8 cellular contexts compared by ENCODE assay signal in the genomic region with DNA sequence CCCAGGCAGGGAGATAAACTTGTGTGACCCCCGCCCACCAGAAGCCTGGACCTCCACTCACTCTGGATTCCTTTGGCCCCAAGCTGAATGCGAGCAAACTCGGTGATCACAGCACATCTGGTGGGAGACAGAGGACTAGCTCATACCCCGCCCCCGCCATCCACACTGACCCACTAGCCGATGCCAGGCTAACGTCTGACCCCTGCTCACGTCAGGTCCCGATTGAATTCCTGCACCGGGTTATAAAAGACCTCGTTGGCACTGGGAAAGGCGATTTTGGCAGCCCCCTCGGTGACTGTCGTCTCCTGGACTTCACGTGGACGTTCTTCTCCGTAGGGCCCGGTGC. TPM values are rescaled to one million over a fixed set of nuclear protein-coding genes. Genes with fewer than 3 reads are reported as not detected.
DNase-seq lines count a peak whose midpoint lies in the region; ATAC-seq, FAIRE-seq and TF ChIP-seq lines count a peak whose summit lies in the region.

No MANE protein-coding gene starts in this region.

- H3K27me3 ChIP-seq in keratinocyte (ENCODE audit: control insufficient read depth, extremely low read depth, insufficient read depth, low read length) = no peaks in the 10 kb centered on the region
- no peaks in the 10 kb centered on the region for H3K27me3 ChIP-seq in subcutaneous abdominal adipose tissue (ENCODE audit: control insufficient read depth in 5 of 5, insufficient read depth in 4 of 5, low read length in 5 of 5)

- peak overlapping the region; percentile 51 for H2AFZ ChIP-seq in keratinocyte (ENCODE audit: control insufficient read depth, low read length)

- H3K9ac ChIP-seq in keratinocyte (ENCODE audit: control insufficient read depth, extremely low read depth, insufficient read depth, low read length) (peak overlapping the region; percentile 91), subcutaneous abdominal adipose tissue (ENCODE audit: low read length in 5 of 5) (peak overlapping the region; percentile 66 to 98 (median 95))

- no peak for ATAC-seq in HG02642 (IDR thresholded peaks at IDR 0.05; ENCODE audit: poor library complexity, unreplicated experiment)

- H3K27ac ChIP-seq in keratinocyte (ENCODE audit: control insufficient read depth, insufficient read depth, low read length) (peak overlapping the region; percentile 84), subcutaneous abdominal adipose tissue (ENCODE audit: low read depth, low read length) (peak overlapping the region; percentile 79)

- H3K36me3 Mint-ChIP-seq in activated naive CD8-positive, alpha-beta T cell = peaks cover 2% of the 10 kb centered on the region

- FAIRE-seq in keratinocyte (lab: Jason Lieb, UNC) = no peak

- H3K27me3 Mint-ChIP-seq in activated naive CD8-positive, alpha-beta T cell = no peaks in the 10 kb centered on the region

- H3K9me1 ChIP-seq in keratinocyte (ENCODE audit: control insufficient read depth, extremely low read depth, insufficient read depth, low read length) = no peaks in the 10 kb centered on the region

- H4K20me1 ChIP-seq in keratinocyte (ENCODE audit: control insufficient read depth, extremely low read depth, insufficient read depth, low read length) = peaks cover 13% of the 10 kb centered on the region

- H3K9me3 Mint-ChIP-seq in activated naive CD8-positive, alpha-beta T cell (ENCODE audit: low read depth) = no peaks in the 10 kb centered on the region

- peak overlapping the region; percentile 81 to 96 (median 85) for H3K4me3 ChIP-seq in keratinocyte (ENCODE audit: control insufficient read depth in 2 of 3, extremely low read depth in 1 of 3, insufficient read depth in 2 of 3, low read depth in 1 of 3, low read length in 3 of 3)
- H3K4me3 ChIP-seq in subcutaneous abdominal adipose tissue (ENCODE audit: low read depth in 1 of 5, low read length in 5 of 5) = peak overlapping the region; percentile 69 to 99 (median 96)

- DNase-seq in NCI-H146 (lab: John Stamatoyannopoulos, UW) (peak; percentile 41), NCI-H146 treated with DMSO at 0.1 percent for 48 hours (lab: John Stamatoyannopoulos, UW; ENCODE audit: unreplicated experiment) (no peak), keratinocyte (ENCODE audit: low read depth, low spot score) (no peak), activated gamma-delta T cell (lab: John Stamatoyannopoulos, UW) (no peak)
- DNase-seq in activated effector memory CD4-positive, alpha-beta T cell treated with Interleukin-2 at 50 U/mL for 16 hours = no peak

- H3K79me2 ChIP-seq in keratinocyte (ENCODE audit: control insufficient read depth, insufficient read depth, low read length) = peaks cover 42% of the 10 kb centered on the region

- peak overlapping the region; percentile 98 for H3K27ac Mint-ChIP-seq in activated naive CD8-positive, alpha-beta T cell

- dilution Hi-C loops in keratinocyte (cut with MboI; ENCODE audit: extremely low pct_ligation_motif_present, low sequenced_read_pairs) = no loop called here

- H3K4me1 ChIP-seq in keratinocyte (ENCODE audit: control insufficient read depth, extremely low read depth, insufficient read depth, low read length) = peaks cover 32% of the 10 kb centered on the region
- H3K4me1 ChIP-seq in subcutaneous abdominal adipose tissue (ENCODE audit: control insufficient read depth in 5 of 5, insufficient read depth in 5 of 5, low read length in 5 of 5) = peaks cover 14 to 50% (median 47%) of the 10 kb centered on the region in 5 donors

- H3K4me1 Mint-ChIP-seq in activated naive CD8-positive, alpha-beta T cell (ENCODE audit: low read depth) = peaks cover 33% of the 10 kb centered on the region

- TF ChIP-seq CTCF in keratinocyte (optimal IDR thresholded peaks at IDR 0.05 in 1 of 3, IDR thresholded peaks at IDR 0.05 in 1 of 3, conservative IDR thresholded peaks at IDR 0.05 in 1 of 3; ENCODE audit: extremely low read depth in 1 of 3, insufficient read depth in 2 of 3, low read length in 3 of 3) = no peak

- H3K9me3 ChIP-seq in keratinocyte (ENCODE audit: control insufficient read depth, low read depth, low read length) (no peaks in the 10 kb centered on the region), subcutaneous abdominal adipose tissue (ENCODE audit: control insufficient read depth in 5 of 5, low read length in 5 of 5) (no peaks in the 10 kb centered on the region)

- H3K36me3 ChIP-seq in keratinocyte (ENCODE audit: control insufficient read depth in 2 of 2, extremely low read depth in 1 of 2, insufficient read depth in 2 of 2, low read length in 2 of 2) (peaks cover 10 to 20% of the 10 kb centered on the region in 2 experiments), subcutaneous abdominal adipose tissue (ENCODE audit: control insufficient read depth in 5 of 5, insufficient read depth in 5 of 5, low read length in 5 of 5) (peaks cover 0 to 20% (median 10%) of the 10 kb centered on the region in 5 donors)

- peak overlapping the region; percentile 98 for H3K4me3 Mint-ChIP-seq in activated naive CD8-positive, alpha-beta T cell

- peak overlapping the region; percentile 97 for H3K4me2 ChIP-seq in keratinocyte (ENCODE audit: control insufficient read depth, extremely low read depth, insufficient read depth, low read depth, low read length)

RNA-seq across cellular contexts. Expression of a gene that starts 0.6 kb away (rescaled TPM):
- polyA plus RNA-seq in keratinocyte = 30.9 to 44.6 TPM (median 34.5 TPM) in 3 replicates
- polyA plus RNA-seq in keratinocyte (2011; ENCODE audit: low read depth) = 64.5 TPM
- polyA plus RNA-seq in keratinocyte (2011; cell fraction: cytosol; rRNA removed) = 18.8 and 28.3 TPM in 2 replicates
- 196 and 219 TPM in 2 replicates for polyA plus RNA-seq in keratinocyte (2011; cell fraction: nucleus; rRNA removed)
- 32.8 and 38.3 TPM in 2 replicates for polyA plus RNA-seq in keratinocyte (2012; ENCODE audit: low replicate concordance)
- polyA minus RNA-seq in keratinocyte = 35.2 to 56.0 TPM (median 36.5 TPM) in 3 replicates
- polyA minus RNA-seq in keratinocyte (2011; cell fraction: cytosol; rRNA and poly(A)+ RNA removed) = 49.7 TPM
- polyA minus RNA-seq in keratinocyte (2011; cell fraction: nucleus; rRNA and poly(A)+ RNA removed) = 33.5 and 41.8 TPM in 2 replicates

RNA-seq across cellular contexts. Expression of a gene that starts 2.2 kb away (rescaled TPM):
- 32.9 to 63.2 TPM (median 56.4 TPM) in 3 replicates for polyA plus RNA-seq in keratinocyte
- 7.8 TPM for polyA plus RNA-seq in keratinocyte (2011; ENCODE audit: low read depth)
- polyA plus RNA-seq in keratinocyte (2011; cell fraction: cytosol; rRNA removed) = 65.8 and 136 TPM in 2 replicates
- 67.5 and 126 TPM in 2 replicates for polyA plus RNA-seq in keratinocyte (2011; cell fraction: nucleus; rRNA removed)
- 19.0 and 54.1 TPM in 2 replicates for polyA plus RNA-seq in keratinocyte (2012; ENCODE audit: low replicate concordance)
- polyA minus RNA-seq in keratinocyte = 57.3 to 123 TPM (median 88.9 TPM) in 3 replicates
- polyA minus RNA-seq in keratinocyte (2011; cell fraction: cytosol; rRNA and poly(A)+ RNA removed) = 190 TPM
- polyA minus RNA-seq in keratinocyte (2011; cell fraction: nucleus; rRNA and poly(A)+ RNA removed) = 58.6 and 62.1 TPM in 2 replicates

RNA-seq across cellular contexts. Expression of a gene that starts 13.3 kb away (rescaled TPM):
- polyA plus RNA-seq in keratinocyte = 0.07 to 0.26 TPM (median 0.13 TPM) in 3 replicates
- polyA plus RNA-seq in keratinocyte (2011; ENCODE audit: low read depth) = 0.35 TPM
- polyA plus RNA-seq in keratinocyte (2011; cell fraction: cytosol; rRNA removed) = 0.08 and 0.09 TPM in 2 replicates
- 0.08 and 0.19 TPM in 2 replicates for polyA plus RNA-seq in keratinocyte (2011; cell fraction: nucleus; rRNA removed)
- polyA plus RNA-seq in keratinocyte (2012; ENCODE audit: low replicate concordance) = 0.10 and 0.50 TPM in 2 replicates
- polyA minus RNA-seq in keratinocyte = 0.20 TPM in 1 of 3 replicates, not detected in the others
- polyA minus RNA-seq in keratinocyte (2011; cell fraction: cytosol; rRNA and poly(A)+ RNA removed) = not detected
- polyA minus RNA-seq in keratinocyte (2011; cell fraction: nucleus; rRNA and poly(A)+ RNA removed) = not detected in 2 replicates

RNA-seq across cellular contexts. Expression of a gene that starts 34.3 kb away (rescaled TPM):
- polyA plus RNA-seq in keratinocyte = 61.3 to 77.7 TPM (median 65.2 TPM) in 3 replicates
- polyA plus RNA-seq in keratinocyte (2011; ENCODE audit: low read depth) = 38.2 TPM
- 35.8 and 63.9 TPM in 2 replicates for polyA plus RNA-seq in keratinocyte (2011; cell fraction: cytosol; rRNA removed)
- 66.9 and 67.6 TPM in 2 replicates for polyA plus RNA-seq in keratinocyte (2011; cell fraction: nucleus; rRNA removed)
- polyA plus RNA-seq in keratinocyte (2012; ENCODE audit: low replicate concordance) = 45.3 and 69.9 TPM in 2 replicates
- polyA minus RNA-seq in keratinocyte = 38.6 to 91.6 TPM (median 43.4 TPM) in 3 replicates
- 59.3 TPM for polyA minus RNA-seq in keratinocyte (2011; cell fraction: cytosol; rRNA and poly(A)+ RNA removed)
- 11.0 and 11.1 TPM in 2 replicates for polyA minus RNA-seq in keratinocyte (2011; cell fraction: nucleus; rRNA and poly(A)+ RNA removed)

RNA-seq across cellular contexts. Expression of a gene that starts 34.3 kb away (rescaled TPM):
- 9.9 to 38.9 TPM (median 14.4 TPM) in 3 replicates for polyA plus RNA-seq in keratinocyte
- polyA plus RNA-seq in keratinocyte (2011; ENCODE audit: low read depth) = 21.2 TPM
- polyA plus RNA-seq in keratinocyte (2011; cell fraction: cytosol; rRNA removed) = 9.0 and 19.0 TPM in 2 replicates
- polyA plus RNA-seq in keratinocyte (2011; cell fraction: nucleus; rRNA removed) = 48.0 and 55.4 TPM in 2 replicates
- polyA plus RNA-seq in keratinocyte (2012; ENCODE audit: low replicate concordance) = 46.3 and 109 TPM in 2 replicates
- 2.8 to 14.6 TPM (median 2.9 TPM) in 3 replicates for polyA minus RNA-seq in keratinocyte
- polyA minus RNA-seq in keratinocyte (2011; cell fraction: cytosol; rRNA and poly(A)+ RNA removed) = 14.6 TPM
- 14.2 and 16.2 TPM in 2 replicates for polyA minus RNA-seq in keratinocyte (2011; cell fraction: nucleus; rRNA and poly(A)+ RNA removed)
